ENCODE assay signal across 13 cellular contexts in genomic region chr13:22235285-22235949, GRCh38.
DNase-seq lines count a peak whose midpoint lies in the region; ATAC-seq and TF ChIP-seq lines count a peak whose summit lies in the region.
"Had no signal": no experiment of that assay in that cellular context is flagged by ENCODE, and none has a peak within 500 bp of the region (broad histone marks: within the 10 kb centered on the region; RNA-seq: fewer than 3 reads in every experiment).

No MANE protein-coding gene starts in this region.

- TF ChIP-seq POLR2A in esophagus squamous epithelium (IDR thresholded peaks at IDR 0.05): no peak

- H3K27ac ChIP-seq in iPS-20b (ENCODE audit: low read length): no peak overlapping the region
- no peak overlapping the region for H3K27ac ChIP-seq in esophagus squamous epithelium
- H3K27ac ChIP-seq: VCaP had no signal

- H3K9me3 ChIP-seq in iPS-20b (ENCODE audit: insufficient read depth, low read depth, low read length): no peaks in the 10 kb centered on the region
- H3K9me3 ChIP-seq in esophagus squamous epithelium: no peaks in the 10 kb centered on the region

- WGBS in esophagus squamous epithelium, 2 donors: 46 to 53% methylated on average over 2 of the region's 2 CpGs

- peak overlapping the region; percentile 2; the same call in 1 of the 2 replicates for H3K9ac ChIP-seq in iPS-20b (ENCODE audit: low read depth, low read length)

- H3K36me3 ChIP-seq in iPS-20b (ENCODE audit: insufficient read depth, low read depth, low read length) (no peaks in the 10 kb centered on the region), esophagus squamous epithelium (no peaks in the 10 kb centered on the region)

- peaks cover 21% of the 10 kb centered on the region for H3K4me1 ChIP-seq in iPS-20b (ENCODE audit: insufficient read depth, low read length)
- H3K4me1 ChIP-seq in esophagus squamous epithelium: no peaks in the 10 kb centered on the region

- no peaks in the 10 kb centered on the region for H3K9me3 Mint-ChIP-seq in activated naive CD4-positive, alpha-beta T cell treated with anti-CD3 and anti-CD28 coated beads, Interleukin-2, amount 50 U/mL, for 72 hours

- H3K27me3 ChIP-seq in iPS-20b (ENCODE audit: insufficient read depth, low read length): no peaks in the 10 kb centered on the region
- H3K27me3 ChIP-seq in esophagus squamous epithelium: no peaks in the 10 kb centered on the region

- DNase-seq in activated naive CD4-positive, alpha-beta T cell treated with anti-CD3 and anti-CD28 coated beads, Interleukin-2, amount 50 U/mL, for 72 hours (ENCODE audit: low spot score in 2 of 2): no peak
- no peak for DNase-seq in activated naive CD4-positive, alpha-beta T cell treated with anti-CD3 and anti-CD28 coated beads, Interleukin-2, amount 50 U/mL, for 16 hours
- DNase-seq in NCI-H69 (lab: John Stamatoyannopoulos, UW) (peak; percentile 72), epidermal melanocyte (ENCODE audit: insufficient read length, low spot score) (no peak), esophagus squamous epithelium (lab: John Stamatoyannopoulos, UW) (no peak)
- peak; percentile 19 for DNase-seq in stimulated activated naive CD8-positive, alpha-beta T cell treated with anti-CD3 and anti-CD28 coated beads, Interleukin-15, Interleukin-2, amounts not matched to agents 100 U/mL and 50 U/mL, for 24 hours
- DNase-seq: activated naive CD4-positive, alpha-beta T cell treated with Interleukin-2 at 50 U/mL for 16 hours; dermis blood vessel endothelial cell; NCI-H2171 had no signal

- H3K36me3 Mint-ChIP-seq in activated naive CD4-positive, alpha-beta T cell treated with anti-CD3 and anti-CD28 coated beads, Interleukin-2, amount 50 U/mL, for 72 hours: no peaks in the 10 kb centered on the region

- H3K4me3 ChIP-seq in iPS-20b (ENCODE audit: low read length): peak overlapping the region; percentile 33; the same call in 1 of the 2 replicates
- H3K4me3 ChIP-seq in esophagus squamous epithelium: no peak overlapping the region

- intact Hi-C loops in esophagus squamous epithelium (cut with DNase I): no loop called here

- ATAC-seq in activated naive CD4-positive, alpha-beta T cell treated with anti-CD3 and anti-CD28 coated beads, Interleukin-2, amount 50 U/mL, for 72 hours: peak; percentile 44 to 74
- peak; percentile 87 for ATAC-seq in stimulated activated naive CD8-positive, alpha-beta T cell treated with anti-CD3 and anti-CD28 coated beads, Interleukin-15, Interleukin-2, amounts not matched to agents 100 U/mL and 50 U/mL, for 24 hours
- no peak for ATAC-seq in activated CD4-positive, CD25-positive, alpha-beta regulatory T cell treated with anti-CD3 and anti-CD28 coated beads, Interleukin-2, amount 50 U/mL, for 24 hours
- ATAC-seq: HepG2 had no signal

- H3K27ac Mint-ChIP-seq in activated naive CD4-positive, alpha-beta T cell treated with anti-CD3 and anti-CD28 coated beads, Interleukin-2, amount 50 U/mL, for 72 hours: peak overlapping the region in 1 of 2 donors; percentile 26

- TF ChIP-seq CTCF in esophagus squamous epithelium (IDR thresholded peaks at IDR 0.05): no peak

Comparison
In these comparisons a context has a peak if more than half of its experiments do, and no peak if none do; other contexts are left out.
1. ATAC-seq: peak in activated naive CD4-positive, alpha-beta T cell treated with anti-CD3 and anti-CD28 coated beads, Interleukin-2, amount 50 U/mL, for 72 hours (2 of 2) and stimulated activated naive CD8-positive, alpha-beta T cell treated with anti-CD3 and anti-CD28 coated beads, Interleukin-15, Interleukin-2, amounts not matched to agents 100 U/mL and 50 U/mL, for 24 hours (single experiment); none in activated CD4-positive, CD25-positive, alpha-beta regulatory T cell treated with anti-CD3 and anti-CD28 coated beads, Interleukin-2, amount 50 U/mL, for 24 hours (0 of 2).
2. DNase-seq: peak in NCI-H69 (single experiment) and stimulated activated naive CD8-positive, alpha-beta T cell treated with anti-CD3 and anti-CD28 coated beads, Interleukin-15, Interleukin-2, amounts not matched to agents 100 U/mL and 50 U/mL, for 24 hours (single experiment); none in activated naive CD4-positive, alpha-beta T cell treated with anti-CD3 and anti-CD28 coated beads, Interleukin-2, amount 50 U/mL, for 72 hours (0 of 2), activated naive CD4-positive, alpha-beta T cell treated with anti-CD3 and anti-CD28 coated beads, Interleukin-2, amount 50 U/mL, for 16 hours (single experiment), epidermal melanocyte (single experiment) and esophagus squamous epithelium (single experiment).